In the genomic region with DNA sequence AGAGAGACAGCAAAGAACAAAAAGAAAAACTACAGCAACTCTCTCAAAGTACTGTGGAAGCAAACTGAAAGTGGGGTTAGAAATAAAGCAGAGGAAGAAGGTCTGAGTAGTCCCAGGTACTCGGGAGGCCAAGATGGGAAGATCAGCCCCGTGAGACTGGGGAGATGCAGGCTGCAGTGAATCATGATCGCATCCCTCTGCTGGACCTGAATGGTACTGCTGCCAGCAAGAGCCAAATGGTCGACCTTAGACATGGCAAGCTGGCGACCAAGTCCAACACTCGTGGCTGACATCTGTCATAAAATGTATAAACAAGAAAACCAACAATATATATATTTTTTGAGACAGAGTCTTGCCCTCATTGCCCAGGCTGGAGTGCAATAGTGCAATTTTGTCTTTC, we compare ENCODE assay signal across 9 cellular contexts. TPM values are rescaled to one million over a fixed set of nuclear protein-coding genes. Genes with fewer than 3 reads are reported as not detected.
DNase-seq lines count a peak whose midpoint lies in the region; ATAC-seq, FAIRE-seq and TF ChIP-seq lines count a peak whose summit lies in the region.
"Had no signal": no experiment of that assay in that cellular context is flagged by ENCODE, and none has a peak within 500 bp of the region (broad histone marks: within the 10 kb centered on the region; RNA-seq: fewer than 3 reads in every experiment).

No MANE protein-coding gene starts in this region.

- no peaks in the 10 kb centered on the region for H3K27me3 ChIP-seq in psoas muscle (ENCODE audit: insufficient read depth in 3 of 3, low read length in 2 of 3)

- no peak overlapping the region for H3K4me3 ChIP-seq in fibroblast of the aortic adventitia (ENCODE audit: low read depth, low read length)
- H3K4me3 ChIP-seq in psoas muscle = no peak overlapping the region

- no peaks in the 10 kb centered on the region for H3K9me3 ChIP-seq in psoas muscle

- TF ChIP-seq CTCF in fibroblast of the aortic adventitia (IDR thresholded peaks at IDR 0.05; ENCODE audit: insufficient read depth, low read length) (peak; percentile 70), psoas muscle (IDR thresholded peaks at IDR 0.05) (peak; percentile 47)

- no peak overlapping the region for H3K27ac ChIP-seq in psoas muscle

- 11 to 16% (median 15%) methylated on average over 6 of the region's 6 CpGs for WGBS in psoas muscle, 3 donors

- DNase-seq in NCI-H2081 (lab: John Stamatoyannopoulos, UW) = peak; percentile 2 to 8
- DNase-seq in NCI-H2081 treated with DMSO at 0.1 percent for 48 hours (lab: John Stamatoyannopoulos, UW) = no peak
- DNase-seq in NCI-H2171 (lab: John Stamatoyannopoulos, UW) = peak; percentile 5
- peak; percentile 70 for DNase-seq in activated CD8-positive, alpha-beta memory T cell treated with anti-CD3 and anti-CD28 coated beads, Interleukin-2, amount 50 U/mL, for 48 hours
- peak; percentile 18 for DNase-seq in fibroblast of the aortic adventitia (ENCODE audit: low read depth)
- DNase-seq in psoas muscle = peak in 1 of 2 donors; percentile 26
- DNase-seq in GM12892 (ENCODE audit: insufficient read length) = no peak

- H3K36me3 ChIP-seq in psoas muscle (ENCODE audit: insufficient read depth in 1 of 2, low read depth in 1 of 2) = no peaks in the 10 kb centered on the region

- H3K4me1 ChIP-seq in psoas muscle = no peaks in the 10 kb centered on the region

- no peak for TF ChIP-seq POLR2A in GM12892 (IDR thresholded peaks at IDR 0.05; ENCODE audit: low read depth, low read length)

- ATAC-seq in psoas muscle = no peak
- no peak for ATAC-seq in GM21515 (IDR thresholded peaks at IDR 0.05; ENCODE audit: unreplicated experiment)

- intact Hi-C loops in psoas muscle (cut with DNase I) = no loop called here

- no peak for FAIRE-seq in GM12892 (lab: Jason Lieb, UNC)
- FAIRE-seq: endometrium had no signal

RNA-seq across cellular contexts. Expression of a gene that starts 33.7 kb away (rescaled TPM):
- total RNA-seq in fibroblast of the aortic adventitia (ENCODE audit: low replicate concordance) (3.1 and 15.1 TPM in 2 replicates), psoas muscle (under 1 TPM; 0.15 to 0.99 (median 0.32) TPM)
- polyA plus RNA-seq in psoas muscle = under 1 TPM; 0.06 to 0.17 (median 0.12) TPM
- 3.2 TPM for polyA plus RNA-seq in GM12892 (2012; ENCODE audit: missing spikeins)

Comparison
In these comparisons a context has a peak if more than half of its experiments do, and no peak if none do; other contexts are left out.
1. DNase-seq: peak in NCI-H2081 (2 of 2), NCI-H2171 (single experiment), activated CD8-positive, alpha-beta memory T cell treated with anti-CD3 and anti-CD28 coated beads, Interleukin-2, amount 50 U/mL, for 48 hours (single experiment) and fibroblast of the aortic adventitia (single experiment); none in NCI-H2081 treated with DMSO at 0.1 percent for 48 hours (single experiment) and GM12892 (single experiment).